21 cellular contexts compared by ENCODE assay signal in genomic region chr10:88642991-88643390, GRCh38. TPM values are rescaled to one million over a fixed set of nuclear protein-coding genes. Genes with fewer than 3 reads are reported as not detected.
A peak's percentile ranks its signal among the peaks of the same experiment; 100 is the strongest.
DNase-seq lines count a peak whose midpoint lies in the region; ATAC-seq, FAIRE-seq and TF ChIP-seq lines count a peak whose summit lies in the region.
"Had no signal": no experiment of that assay in that cellular context is flagged by ENCODE, and none has a peak within 500 bp of the region (broad histone marks: within the 10 kb centered on the region; RNA-seq: fewer than 3 reads in every experiment).

No MANE protein-coding gene starts in this region.

- peaks cover 3% of the 10 kb centered on the region for H3K27me3 Mint-ChIP-seq in H9 (ENCODE audit: low read depth)

- H3K18ac ChIP-seq in mesenchymal stem cell (ENCODE audit: low read depth in 1 of 2, low read length in 2 of 2) = no peak overlapping the region
- H3K18ac ChIP-seq in H9 (ENCODE audit: insufficient read length, low read depth, low read length) = no peak overlapping the region

- H3K23me2 ChIP-seq in H9 (ENCODE audit: insufficient read length, low read depth, low read length, poor library complexity, severe bottlenecking) = no peaks in the 10 kb centered on the region

- H3K23ac ChIP-seq in mesenchymal stem cell (ENCODE audit: low read length in 2 of 2) = no peak overlapping the region
- H3K23ac ChIP-seq in H9 (ENCODE audit: insufficient read length, low read depth, low read length) = no peak overlapping the region

- in situ Hi-C loops in GM23248 (cut with MboI) = no loop called here

- H3K4ac ChIP-seq in mesenchymal stem cell (ENCODE audit: low read depth in 1 of 2, low read length in 2 of 2) (no peak overlapping the region), H9 (ENCODE audit: low read depth, low read length) (no peak overlapping the region)

- H3K36me3 ChIP-seq in GM23248 (ENCODE audit: low read depth) (no peaks in the 10 kb centered on the region), bronchial epithelial cell (ENCODE audit: control insufficient read depth, insufficient read depth, low read length) (no peaks in the 10 kb centered on the region), mesenchymal stem cell (ENCODE audit: control insufficient read depth in 1 of 2, insufficient read depth in 2 of 2, low read depth in 1 of 2, low read length in 2 of 2) (no peaks in the 10 kb centered on the region), left ventricle myocardium inferior (no peaks in the 10 kb centered on the region)
- H3K36me3 ChIP-seq: adrenal gland, esophagus muscularis mucosa, Peyer's patch, upper lobe of left lung had no signal

- H3K9me2 ChIP-seq in GM23248 (ENCODE audit: insufficient read depth) = no peaks in the 10 kb centered on the region

- H3K79me1 ChIP-seq in mesenchymal stem cell (replicated peaks; ENCODE audit: low read length, poor library complexity, severe bottlenecking) (no peaks in the 10 kb centered on the region), H9 (ENCODE audit: insufficient read depth, low read depth, low read length, poor library complexity, severe bottlenecking) (no peaks in the 10 kb centered on the region)

- no peak overlapping the region for H3K4me3 Mint-ChIP-seq in H9
- H3K4me3 Mint-ChIP-seq: CD14-positive monocyte; memory B cell; T-helper 2 cell treated with Interferon-gamma antibody and Interleukin-4, amounts not matched to agents 5 μg/mL and 100 μg/mL, for 36 hours had no signal

- H2BK15ac ChIP-seq in mesenchymal stem cell (ENCODE audit: low read depth, poor library complexity, severe bottlenecking) (no peak overlapping the region), H9 (ENCODE audit: low read depth, low read length) (no peak overlapping the region)

- H2AFZ ChIP-seq in GM23248 = no peak overlapping the region
- H2AFZ ChIP-seq in mesenchymal stem cell (ENCODE audit: low read depth, low read length) = no peak overlapping the region
- H2AFZ ChIP-seq in H9 (ENCODE audit: low read length) = no peak overlapping the region

- no peak overlapping the region for H4K8ac ChIP-seq in mesenchymal stem cell (ENCODE audit: low read length)
- no peak overlapping the region for H4K8ac ChIP-seq in H9 (replicated peaks; ENCODE audit: insufficient read length, low read depth, low read length)

- no peak for TF ChIP-seq CTCF in bronchial epithelial cell (IDR thresholded peaks at IDR 0.05; ENCODE audit: insufficient read depth, low read length, severe bottlenecking)
- TF ChIP-seq CTCF in H9 (conservative IDR thresholded peaks at IDR 0.05) = no peak
- no peak for TF ChIP-seq CTCF in left ventricle myocardium inferior (IDR thresholded peaks at IDR 0.05; ENCODE audit: borderline replicate concordance)

- no peak overlapping the region for H2BK20ac ChIP-seq in H9 (ENCODE audit: low read depth, low read length, poor library complexity, severe bottlenecking)

- no peak overlapping the region for H4K91ac ChIP-seq in mesenchymal stem cell (ENCODE audit: low read length)
- H4K91ac ChIP-seq in H9 (ENCODE audit: insufficient read length, low read depth, low read length) = no peak overlapping the region

- H3K14ac ChIP-seq in mesenchymal stem cell (ENCODE audit: low read length in 2 of 2) (no peak overlapping the region), H9 (ENCODE audit: insufficient read depth, low read length) (no peak overlapping the region)

- H3T11ph ChIP-seq in H9 (ENCODE audit: low read length) = no peak overlapping the region

- H3K56ac ChIP-seq in H9 (ENCODE audit: insufficient read length, low read depth, low read length) = no peak overlapping the region

- H4K5ac ChIP-seq in H9 (ENCODE audit: insufficient read length, low read depth, low read length) = no peak overlapping the region

- no peak overlapping the region for H2BK12ac ChIP-seq in mesenchymal stem cell (ENCODE audit: low read length in 2 of 2)
- H2BK12ac ChIP-seq in H9 (ENCODE audit: insufficient read length, low read depth, low read length) = no peak overlapping the region

- no peak for FAIRE-seq in bronchial epithelial cell (lab: Jason Lieb, UNC)
- FAIRE-seq: colon had no signal

- H3K4me1 ChIP-seq in GM23248 (ENCODE audit: insufficient read depth) (peaks cover 12% of the 10 kb centered on the region), mesenchymal stem cell (ENCODE audit: control insufficient read depth, insufficient read depth, low read depth, low read length) (no peaks in the 10 kb centered on the region), H9 (ENCODE audit: insufficient read depth, low read length) (no peaks in the 10 kb centered on the region), left ventricle myocardium inferior (no peaks in the 10 kb centered on the region)
- H3K4me1 ChIP-seq: adrenal gland, esophagus muscularis mucosa, Peyer's patch had no signal

- H3K27me3 ChIP-seq in GM23248 (replicated peaks; ENCODE audit: insufficient read depth) (no peaks in the 10 kb centered on the region), bronchial epithelial cell (ENCODE audit: control insufficient read depth, insufficient read depth, low read length) (no peaks in the 10 kb centered on the region), mesenchymal stem cell (ENCODE audit: control insufficient read depth in 1 of 2, insufficient read depth in 1 of 2, low read length in 2 of 2) (no peaks in the 10 kb centered on the region), H9 (ENCODE audit: insufficient read depth, low read length) (no peaks in the 10 kb centered on the region), left ventricle myocardium inferior (ENCODE audit: low read depth) (peaks cover 5% of the 10 kb centered on the region)
- H3K27me3 ChIP-seq: adrenal gland, esophagus muscularis mucosa, Peyer's patch, upper lobe of left lung had no signal

- no peaks in the 10 kb centered on the region for H4K20me1 ChIP-seq in GM23248 (ENCODE audit: insufficient read depth)
- no peaks in the 10 kb centered on the region for H4K20me1 ChIP-seq in H9 (ENCODE audit: control insufficient read depth, insufficient read depth, insufficient read length)

- H3K9me3 ChIP-seq in GM23248 (ENCODE audit: low read depth) (no peaks in the 10 kb centered on the region), mesenchymal stem cell (ENCODE audit: control insufficient read depth, low read length) (peaks cover 14% of the 10 kb centered on the region), H9 (ENCODE audit: control insufficient read depth, low read depth, low read length) (no peaks in the 10 kb centered on the region), left ventricle myocardium inferior (replicated peaks) (peaks cover 14% of the 10 kb centered on the region)
- H3K9me3 ChIP-seq: adrenal gland, Peyer's patch had no signal

- H3K36me3 Mint-ChIP-seq in H9 (ENCODE audit: insufficient read depth in 1 of 3, low read depth in 3 of 3) = no peaks in the 10 kb centered on the region; a peak in 1 of 7 replicates
- H3K36me3 Mint-ChIP-seq: CD14-positive monocyte had no signal

- H2BK5ac ChIP-seq in mesenchymal stem cell (ENCODE audit: low read depth, low read length, poor library complexity, severe bottlenecking) (no peak overlapping the region), H9 (ENCODE audit: insufficient read length, low read length) (no peak overlapping the region)

- peaks cover 4 to 6% of the 10 kb centered on the region in 2 experiments; a peak in 4 of 5 replicates for H3K9me3 Mint-ChIP-seq in H9
- H3K9me3 Mint-ChIP-seq: T-helper 2 cell treated with Interferon-gamma antibody and Interleukin-4, amounts not matched to agents 5 μg/mL and 100 μg/mL, for 36 hours had no signal

- H2AK5ac ChIP-seq in mesenchymal stem cell (ENCODE audit: low read length, severe bottlenecking) (no peak overlapping the region), H9 (ENCODE audit: insufficient read length, low read length) (no peak overlapping the region)

- no peak for ATAC-seq in HG03520 (IDR thresholded peaks at IDR 0.05; ENCODE audit: unreplicated experiment)
- ATAC-seq: right cardiac atrium had no signal

- no peaks in the 10 kb centered on the region for H3K4me1 Mint-ChIP-seq in H9

- H2BK120ac ChIP-seq in mesenchymal stem cell (ENCODE audit: low read depth, low read length) (no peak overlapping the region), H9 (ENCODE audit: low read depth, low read length, poor library complexity, severe bottlenecking) (no peak overlapping the region)

- 0 out of 2 replicates have a peak, but pooled peaks cover 12% of the 10 kb centered on the region for H3F3A ChIP-seq in GM23248 (ENCODE audit: insufficient read depth)

- H3K4me3 ChIP-seq in GM23248 (no peak overlapping the region), bronchial epithelial cell (ENCODE audit: low read depth, low read length) (no peak overlapping the region), mesenchymal stem cell (ENCODE audit: insufficient read depth in 1 of 2, low read depth in 1 of 2, low read length in 2 of 2) (no peak overlapping the region), left ventricle myocardium inferior (no peak overlapping the region)
- H3K4me3 ChIP-seq: adrenal gland, esophagus muscularis mucosa, Peyer's patch, upper lobe of left lung had no signal

- DNase-seq in GM23248 = peak; percentile 69
- peak; percentile 40 to 82 for DNase-seq in NOMO-1 (lab: John Stamatoyannopoulos, UW; ENCODE audit: unreplicated experiment in 2 of 2)
- peak; percentile 89 for DNase-seq in bronchial epithelial cell (ENCODE audit: low read depth)
- DNase-seq in mesenchymal stem cell = peak; percentile 33
- no peak for DNase-seq in H9
- no peak for DNase-seq in NCI-H2227 treated with DMSO at 0.1 percent for 48 hours (lab: John Stamatoyannopoulos, UW)
- DNase-seq in left ventricle myocardium inferior = no peak
- DNase-seq: activated CD4-positive, alpha-beta T cell treated with anti-CD3 and anti-CD28 coated beads, Interleukin-2, amount 50 U/mL, for 4 hours; adrenal gland; DMS79 treated with DMSO at 0.1 percent for 48 hours; NCI-H510A; Peyer's patch; right cardiac atrium; stimulated activated CD4-positive, alpha-beta T cell treated with anti-CD3 and anti-CD28 coated beads, Interleukin-4, amount 100 ng/mL, for 24 hours; upper lobe of left lung had no signal

- H3K79me2 ChIP-seq in GM23248 (ENCODE audit: insufficient read depth) = no peaks in the 10 kb centered on the region
- no peaks in the 10 kb centered on the region for H3K79me2 ChIP-seq in H9 (ENCODE audit: insufficient read depth, low read length)

- H3K27ac Mint-ChIP-seq in H9 = no peak overlapping the region
- H3K27ac Mint-ChIP-seq: CD14-positive monocyte; memory B cell; T-helper 2 cell treated with Interferon-gamma antibody and Interleukin-4, amounts not matched to agents 5 μg/mL and 100 μg/mL, for 36 hours had no signal

- H3K27ac ChIP-seq in GM23248 = no peak overlapping the region
- no peak overlapping the region for H3K27ac ChIP-seq in mesenchymal stem cell (ENCODE audit: low read length, poor library complexity, severe bottlenecking)
- H3K27ac ChIP-seq in H9 (ENCODE audit: insufficient read length, low read depth, low read length) = no peak overlapping the region
- H3K27ac ChIP-seq in left ventricle myocardium inferior (replicated peaks) = no peak overlapping the region
- H3K27ac ChIP-seq: adrenal gland, esophagus muscularis mucosa, Peyer's patch, upper lobe of left lung had no signal

- intact Hi-C loops in left ventricle myocardium inferior (cut with micrococcal nuclease) = no loop called here

- H3K9ac ChIP-seq in GM23248 (no peak overlapping the region), mesenchymal stem cell (ENCODE audit: low read length) (no peak overlapping the region), H9 (ENCODE audit: extremely low read depth, insufficient read length, low read length) (no peak overlapping the region)

- H3K4me2 ChIP-seq in GM23248 (ENCODE audit: unreplicated experiment) = no peak overlapping the region
- H3K4me2 ChIP-seq in mesenchymal stem cell (ENCODE audit: low read length, poor library complexity, severe bottlenecking) = no peak overlapping the region
- no peak overlapping the region for H3K4me2 ChIP-seq in H9 (ENCODE audit: insufficient read depth, insufficient read length, low read length)

RNA-seq across cellular contexts. Expression of gene LIPF, which starts 21.3 kb away (rescaled TPM):
- total RNA-seq in GM23248 (2014; rRNA removed; shearing (Covaris generic)) = not detected in 2 replicates
- not detected in 2 replicates for polyA plus RNA-seq in GM23248 (2016; fragmentation: Nextera tagmentation; extraction: Ambion mirVana)
- total RNA-seq in bronchial epithelial cell = not detected in 2 replicates
- polyA plus RNA-seq in mesenchymal stem cell (2013, experiment 1 of 2) = not detected
- polyA plus RNA-seq in mesenchymal stem cell (2013, experiment 2 of 2) = not detected
- not detected in 2 replicates for total RNA-seq in H9 (2021)
- not detected for total RNA-seq in left ventricle myocardium inferior
- total RNA-seq: esophagus muscularis mucosa, Peyer's patch, right cardiac atrium, upper lobe of left lung had no signal
- polyA plus RNA-seq: CD14-positive monocyte had no signal

RNA-seq across cellular contexts. Expression of gene LIPJ, which starts 56.4 kb away (rescaled TPM):
- not detected in 2 replicates for total RNA-seq in GM23248 (2014; rRNA removed; shearing (Covaris generic))
- 0.18 TPM in 1 of 2 replicates, not detected in the other for polyA plus RNA-seq in GM23248 (2016; fragmentation: Nextera tagmentation; extraction: Ambion mirVana)
- not detected in 2 replicates for total RNA-seq in bronchial epithelial cell
- polyA plus RNA-seq in mesenchymal stem cell (2013, experiment 1 of 2) = not detected
- polyA plus RNA-seq in mesenchymal stem cell (2013, experiment 2 of 2) = not detected
- total RNA-seq in H9 (2021) = not detected in 2 replicates
- not detected for total RNA-seq in left ventricle myocardium inferior
- total RNA-seq: Peyer's patch had no signal
- polyA plus RNA-seq: CD14-positive monocyte had no signal

RNA-seq across cellular contexts. Expression of gene RNLS, which starts 59.9 kb away (rescaled TPM):
- total RNA-seq in GM23248 (2014; rRNA removed; shearing (Covaris generic)) = 15.3 and 23.1 TPM in 2 replicates
- 9.3 and 11.5 TPM in 2 replicates for polyA plus RNA-seq in GM23248 (2016; fragmentation: Nextera tagmentation; extraction: Ambion mirVana)
- total RNA-seq in bronchial epithelial cell (6.7 and 8.7 TPM in 2 replicates), H9 (2021) (7.3 and 7.5 TPM in 2 replicates), left ventricle myocardium inferior (14.3 TPM)
- 6.3 TPM for polyA plus RNA-seq in mesenchymal stem cell (2013, experiment 1 of 2)
- 6.8 TPM for polyA plus RNA-seq in mesenchymal stem cell (2013, experiment 2 of 2)

Comparison
In these comparisons a context has a peak if more than half of its experiments do, and no peak if none do; other contexts are left out.
1. DNase-seq: peak in GM23248 (single experiment), NOMO-1 (2 of 2), bronchial epithelial cell (single experiment) and mesenchymal stem cell (single experiment); none in H9 (single experiment), NCI-H2227 treated with DMSO at 0.1 percent for 48 hours (single experiment) and left ventricle myocardium inferior (single experiment).